ENCODE assay signal across 1 cellular context in genomic region chr1:20199410-20199809, GRCh38.
A peak's percentile ranks its signal among the peaks of the same experiment; 100 is the strongest.
TF ChIP-seq lines count a peak whose summit lies in the region.

No MANE protein-coding gene starts in this region.

TF ChIP-seq in K562, 482 proteins besides CTCF, POLR2A, EP300 and RAD21:
- TF ChIP-seq, protein P1, sequence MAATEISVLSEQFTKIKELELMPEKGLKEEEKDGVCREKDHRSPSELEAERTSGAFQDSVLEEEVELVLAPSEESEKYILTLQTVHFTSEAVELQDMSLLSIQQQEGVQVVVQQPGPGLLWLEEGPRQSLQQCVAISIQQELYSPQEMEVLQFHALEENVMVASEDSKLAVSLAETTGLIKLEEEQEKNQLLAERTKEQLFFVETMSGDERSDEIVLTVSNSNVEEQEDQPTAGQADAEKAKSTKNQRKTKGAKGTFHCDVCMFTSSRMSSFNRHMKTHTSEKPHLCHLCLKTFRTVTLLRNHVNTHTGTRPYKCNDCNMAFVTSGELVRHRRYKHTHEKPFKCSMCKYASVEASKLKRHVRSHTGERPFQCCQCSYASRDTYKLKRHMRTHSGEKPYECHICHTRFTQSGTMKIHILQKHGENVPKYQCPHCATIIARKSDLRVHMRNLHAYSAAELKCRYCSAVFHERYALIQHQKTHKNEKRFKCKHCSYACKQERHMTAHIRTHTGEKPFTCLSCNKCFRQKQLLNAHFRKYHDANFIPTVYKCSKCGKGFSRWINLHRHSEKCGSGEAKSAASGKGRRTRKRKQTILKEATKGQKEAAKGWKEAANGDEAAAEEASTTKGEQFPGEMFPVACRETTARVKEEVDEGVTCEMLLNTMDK (IDR thresholded peaks at IDR 0.05; ENCODE audit: borderline replicate concordance, insufficient read depth, low read depth, low read length, poor library complexity, severe bottlenecking), result no peak
- TF ChIP-seq GATAD2A (IDR thresholded peaks at IDR 0.05) (peak; percentile 49; the same call in 1 of the 2 replicates), ASH1L (IDR thresholded peaks at IDR 0.05; ENCODE audit: borderline replicate concordance, low read depth, partially characterized antibody) (no peak), FOSL1 (tag; conservative IDR thresholded peaks at IDR 0.05) (0 out of 2 replicates have a peak, but pooled peaks have one; percentile 30), RBBP5 (IDR thresholded peaks at IDR 0.05; ENCODE audit: borderline replicate concordance, insufficient read depth, low read length, poor library complexity, severe bottlenecking) (peak; percentile 4), MTA2 (IDR thresholded peaks at IDR 0.05; ENCODE audit: low read depth) (no peak), CBX3 (IDR thresholded peaks at IDR 0.05; ENCODE audit: borderline replicate concordance in 1 of 2, low read length in 2 of 2) (no peak), VEZF1 (CRISPR knock-in tag; IDR thresholded peaks at IDR 0.05) (no peak), HES1 (IDR thresholded peaks at IDR 0.05; ENCODE audit: low read depth) (no peak), ZMIZ1 (IDR thresholded peaks at IDR 0.05; ENCODE audit: low read depth in 2 of 2, low read length in 2 of 2) (no peak), ZNF347 (CRISPR knock-in tag; IDR thresholded peaks at IDR 0.05; ENCODE audit: low read depth) (no peak), BRD9 (IDR thresholded peaks at IDR 0.05; ENCODE audit: low read depth, partially characterized antibody) (no peak)
- TF ChIP-seq, protein P2, sequence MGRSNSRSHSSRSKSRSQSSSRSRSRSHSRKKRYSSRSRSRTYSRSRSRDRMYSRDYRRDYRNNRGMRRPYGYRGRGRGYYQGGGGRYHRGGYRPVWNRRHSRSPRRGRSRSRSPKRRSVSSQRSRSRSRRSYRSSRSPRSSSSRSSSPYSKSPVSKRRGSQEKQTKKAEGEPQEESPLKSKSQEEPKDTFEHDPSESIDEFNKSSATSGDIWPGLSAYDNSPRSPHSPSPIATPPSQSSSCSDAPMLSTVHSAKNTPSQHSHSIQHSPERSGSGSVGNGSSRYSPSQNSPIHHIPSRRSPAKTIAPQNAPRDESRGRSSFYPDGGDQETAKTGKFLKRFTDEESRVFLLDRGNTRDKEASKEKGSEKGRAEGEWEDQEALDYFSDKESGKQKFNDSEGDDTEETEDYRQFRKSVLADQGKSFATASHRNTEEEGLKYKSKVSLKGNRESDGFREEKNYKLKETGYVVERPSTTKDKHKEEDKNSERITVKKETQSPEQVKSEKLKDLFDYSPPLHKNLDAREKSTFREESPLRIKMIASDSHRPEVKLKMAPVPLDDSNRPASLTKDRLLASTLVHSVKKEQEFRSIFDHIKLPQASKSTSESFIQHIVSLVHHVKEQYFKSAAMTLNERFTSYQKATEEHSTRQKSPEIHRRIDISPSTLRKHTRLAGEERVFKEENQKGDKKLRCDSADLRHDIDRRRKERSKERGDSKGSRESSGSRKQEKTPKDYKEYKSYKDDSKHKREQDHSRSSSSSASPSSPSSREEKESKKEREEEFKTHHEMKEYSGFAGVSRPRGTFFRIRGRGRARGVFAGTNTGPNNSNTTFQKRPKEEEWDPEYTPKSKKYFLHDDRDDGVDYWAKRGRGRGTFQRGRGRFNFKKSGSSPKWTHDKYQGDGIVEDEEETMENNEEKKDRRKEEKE (IDR thresholded peaks at IDR 0.05; ENCODE audit: borderline replicate concordance in 1 of 2, control insufficient read depth in 1 of 2, low read depth in 2 of 2, low read length in 1 of 2), result no peak
- TF ChIP-seq, protein P3, sequence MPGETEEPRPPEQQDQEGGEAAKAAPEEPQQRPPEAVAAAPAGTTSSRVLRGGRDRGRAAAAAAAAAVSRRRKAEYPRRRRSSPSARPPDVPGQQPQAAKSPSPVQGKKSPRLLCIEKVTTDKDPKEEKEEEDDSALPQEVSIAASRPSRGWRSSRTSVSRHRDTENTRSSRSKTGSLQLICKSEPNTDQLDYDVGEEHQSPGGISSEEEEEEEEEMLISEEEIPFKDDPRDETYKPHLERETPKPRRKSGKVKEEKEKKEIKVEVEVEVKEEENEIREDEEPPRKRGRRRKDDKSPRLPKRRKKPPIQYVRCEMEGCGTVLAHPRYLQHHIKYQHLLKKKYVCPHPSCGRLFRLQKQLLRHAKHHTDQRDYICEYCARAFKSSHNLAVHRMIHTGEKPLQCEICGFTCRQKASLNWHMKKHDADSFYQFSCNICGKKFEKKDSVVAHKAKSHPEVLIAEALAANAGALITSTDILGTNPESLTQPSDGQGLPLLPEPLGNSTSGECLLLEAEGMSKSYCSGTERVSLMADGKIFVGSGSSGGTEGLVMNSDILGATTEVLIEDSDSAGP (CRISPR knock-in tag; IDR thresholded peaks at IDR 0.05), result no peak
TF ChIP-seq in K562: peak in this region for 3.
